9 cellular contexts compared by ENCODE assay signal in the genomic region with DNA sequence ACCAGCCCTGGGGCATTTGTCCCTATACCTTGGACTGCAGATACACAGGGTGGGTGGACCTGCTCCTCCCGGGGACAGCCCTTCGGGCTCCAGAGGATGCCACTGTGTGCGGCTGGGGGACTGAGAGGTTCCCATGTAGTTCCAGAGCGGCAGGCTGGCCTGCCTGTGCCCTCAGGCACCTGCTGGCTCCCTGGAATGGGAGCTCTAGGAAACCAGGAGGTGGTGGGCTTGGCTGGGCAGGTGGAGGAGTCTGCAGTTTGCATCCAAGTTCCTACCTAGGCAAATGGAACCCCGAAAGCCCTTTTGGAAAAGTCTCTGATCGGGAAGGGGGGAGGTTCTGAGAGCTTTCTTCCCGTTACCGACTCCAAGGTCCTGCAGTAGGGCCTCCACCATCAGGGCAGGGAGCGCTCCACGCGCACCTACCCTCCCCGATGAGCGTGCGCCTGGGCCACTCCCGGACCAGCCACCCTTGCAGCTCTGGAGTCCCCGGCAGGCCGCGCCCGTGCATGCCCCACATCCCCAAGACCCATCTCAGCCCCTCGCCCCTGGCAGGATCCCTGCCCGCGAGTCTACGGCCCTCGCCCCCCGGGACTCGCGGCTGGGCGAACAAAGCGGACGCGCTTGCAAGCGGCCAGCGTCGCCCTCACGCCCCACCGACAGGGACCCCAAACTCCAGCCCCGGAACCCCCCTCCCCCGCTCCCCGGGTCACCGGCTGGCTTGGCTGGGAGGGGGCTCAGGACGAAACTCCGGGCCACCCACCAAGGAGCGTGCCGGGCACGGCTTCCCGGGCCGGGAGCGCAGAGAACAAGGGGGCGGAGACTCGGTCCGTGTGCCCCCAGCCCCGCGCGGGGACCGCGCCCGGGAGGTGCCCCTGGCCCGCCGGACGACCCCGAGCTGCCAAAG. TPM values are rescaled to one million over a fixed set of nuclear protein-coding genes. Genes with fewer than 3 reads are reported as not detected.
DNase-seq lines count a peak whose midpoint lies in the region; ATAC-seq and TF ChIP-seq lines count a peak whose summit lies in the region.
"Had no signal": no experiment of that assay in that cellular context is flagged by ENCODE, and none has a peak within 500 bp of the region (broad histone marks: within the 10 kb centered on the region; RNA-seq: fewer than 3 reads in every experiment).

No MANE protein-coding gene starts in this region.

- peak overlapping the region; percentile 79 for H3K4me3 Mint-ChIP-seq in activated B cell treated with CpG ODN at 0.5 μM for 24 hours

- peak; percentile 33 for DNase-seq in NCI-H146 (lab: John Stamatoyannopoulos, UW)
- DNase-seq in NCI-H146 treated with DMSO at 0.1 percent for 48 hours (lab: John Stamatoyannopoulos, UW; ENCODE audit: unreplicated experiment) = no peak
- DNase-seq in activated B cell treated with CpG ODN at 0.5 μM for 24 hours = no peak
- DNase-seq in Right ventricle myocardium superior = no peak
- DNase-seq in retina = peak; percentile 77
- DNase-seq in NCI-H2081 treated with DMSO at 0.1 percent for 48 hours (lab: John Stamatoyannopoulos, UW) = no peak
- no peak for DNase-seq in NCI-H446 treated with DMSO at 0.1 percent for 48 hours (lab: John Stamatoyannopoulos, UW)

- intact Hi-C loops in activated B cell treated with CpG ODN at 0.5 μM for 24 hours (cut with micrococcal nuclease) = loop anchor here (2.0 kb wide), 1 partner anchor 100 kb away; the partner anchor contains the start of gene MC1R
- intact Hi-C loops in Right ventricle myocardium superior (cut with DNase I) = no loop called here

- TF ChIP-seq POLR2A in GM18505 (IDR thresholded peaks at IDR 0.05; ENCODE audit: borderline replicate concordance, extremely low read depth, insufficient read depth, insufficient read length) = no peak

- peaks cover 7% of the 10 kb centered on the region for H3K36me3 Mint-ChIP-seq in activated B cell treated with CpG ODN at 0.5 μM for 24 hours (ENCODE audit: low read depth)

- peaks cover 42% of the 10 kb centered on the region for H3K4me1 Mint-ChIP-seq in activated B cell treated with CpG ODN at 0.5 μM for 24 hours

- no peak for TF ChIP-seq CTCF in activated B cell treated with CpG ODN at 0.5 μM for 24 hours (IDR thresholded peaks at IDR 0.05)

- no peaks in the 10 kb centered on the region for H3K9me3 Mint-ChIP-seq in activated B cell treated with CpG ODN at 0.5 μM for 24 hours

- ATAC-seq in activated B cell treated with CpG ODN at 0.5 μM for 24 hours (ENCODE audit: low read depth) = no peak
- ATAC-seq in Right ventricle myocardium superior (ENCODE audit: poor library complexity) = peak; percentile 21
- ATAC-seq in GM18505 (IDR thresholded peaks at IDR 0.05; ENCODE audit: unreplicated experiment) = no peak

- H3K27me3 Mint-ChIP-seq in activated B cell treated with CpG ODN at 0.5 μM for 24 hours = peaks cover 13% of the 10 kb centered on the region

- CTCF ChIA-PET in activated B cell treated with CpG ODN at 0.5 μM for 24 hours (lab: Charles Lee) = no interaction called here

- H3K27ac Mint-ChIP-seq in activated B cell treated with CpG ODN at 0.5 μM for 24 hours = no peak overlapping the region

- POLR2A ChIA-PET in activated B cell treated with CpG ODN at 0.5 μM for 24 hours (lab: Charles Lee) = interaction anchor here (0.6 to 1.1 kb wide), 4 partner anchors 10 to 153 kb away, joined by 3 to 15 read pairs (median 4); no protein-coding TSS in a partner anchor

RNA-seq across cellular contexts. Expression of gene DBNDD1, which starts 0.7 kb away (rescaled TPM):
- total RNA-seq in activated B cell treated with CpG ODN at 0.5 μM for 24 hours (0.32 and 0.47 TPM in 2 replicates), Right ventricle myocardium superior (6.3 TPM)

RNA-seq across cellular contexts. Expression of gene PRDM7, which starts 58.6 kb away (rescaled TPM):
- total RNA-seq in activated B cell treated with CpG ODN at 0.5 μM for 24 hours (not detected in 2 replicates), Right ventricle myocardium superior (not detected)
- total RNA-seq: subcutaneous adipose tissue had no signal

Comparison
In these comparisons a context has a peak if more than half of its experiments do, and no peak if none do; other contexts are left out.
1. DNase-seq: peak in NCI-H146 (single experiment) and retina (single experiment); none in NCI-H146 treated with DMSO at 0.1 percent for 48 hours (single experiment), activated B cell treated with CpG ODN at 0.5 μM for 24 hours (single experiment), Right ventricle myocardium superior (single experiment), NCI-H2081 treated with DMSO at 0.1 percent for 48 hours (single experiment) and NCI-H446 treated with DMSO at 0.1 percent for 48 hours (single experiment).